Comparison of ENCODE assay signal across 27 cellular contexts in genomic region chr9:17470449-17470848, GRCh38.
"Had no signal": no experiment of that assay in that cellular context is flagged by ENCODE, and none has a peak within 500 bp of the region (broad histone marks: within the 10 kb centered on the region; RNA-seq: fewer than 3 reads in every experiment).

No MANE protein-coding gene starts in this region.

- ATAC-seq: left cardiac atrium; left lobe of liver; lower lobe of right lung; naive thymus-derived CD8-positive, alpha-beta T cell; pancreas; right cardiac atrium; sciatic nerve; stimulated activated naive B cell treated with anti-CD40 and anti-IgM and Interleukin-4, amounts not matched to agents 10 μg/mL and 1 μg/mL and 100 μg/mL, for 72 hours; stimulated activated naive CD8-positive, alpha-beta T cell treated with anti-CD3 and anti-CD28 coated beads, Interleukin-15, Interleukin-2, amounts not matched to agents 100 U/mL and 50 U/mL, for 24 hours; upper lobe of right lung had no signal

- H3K9me3 ChIP-seq: lower lobe of right lung, pancreas, prostate gland, stomach, testis, thyroid gland, transverse colon, upper lobe of right lung had no signal

- H3K27me3 ChIP-seq: pancreas, stomach, testis, thyroid gland, transverse colon, upper lobe of right lung had no signal

- H3K36me3 ChIP-seq: pancreas, prostate gland, thyroid gland, transverse colon had no signal

- H3K27ac ChIP-seq: lower lobe of right lung, pancreas, prostate gland, skin epidermis, stomach, testis, thyroid gland, transverse colon, upper lobe of right lung had no signal

- H3K4me3 ChIP-seq: lower lobe of right lung, pancreas, prostate gland, skin epidermis, stomach, testis, thyroid gland, transverse colon, upper lobe of right lung had no signal

- H3K4me1 ChIP-seq: lower lobe of right lung, pancreas, prostate gland, stomach, testis, thyroid gland, transverse colon, upper lobe of right lung had no signal

- DNase-seq: hippocampal formation; kidney glomerular epithelial cell; left cardiac atrium; lower lobe of right lung; mammary epithelial cell; mesenchymal stem cell; naive thymus-derived CD8-positive, alpha-beta T cell; nucleus accumbens; pancreas; posterior cingulate gyrus; retina; right cardiac atrium; stimulated activated CD4-positive, alpha-beta T cell treated with anti-CD3 and anti-CD28 coated beads, Interleukin-12 subunit alpha, Interleukin-12 subunit beta, amount 100 ng/mL, for 4 hours; stimulated activated CD4-positive, alpha-beta T cell treated with anti-CD3 and anti-CD28 coated beads, Interleukin-15, amount 100 ng/mL, for 24 hours; stimulated activated CD4-positive, alpha-beta T cell treated with anti-CD3 and anti-CD28 coated beads, Interleukin-2, amount 100 ng/mL, for 24 hours; stimulated activated CD4-positive, alpha-beta T cell treated with anti-CD3 and anti-CD28 coated beads, Interleukin-4, amount 100 ng/mL, for 1 hour; stimulated activated naive B cell treated with anti-CD40 and anti-IgM and Interleukin-4, amounts not matched to agents 10 μg/mL and 1 μg/mL and 100 μg/mL, for 72 hours; stimulated activated naive CD8-positive, alpha-beta T cell treated with anti-CD3 and anti-CD28 coated beads, Interleukin-15, Interleukin-2, amounts not matched to agents 100 U/mL and 50 U/mL, for 24 hours; stomach; testis; thyroid gland; transverse colon; upper lobe of right lung had no signal
